In genomic region chr5:16855475-16855874, GRCh38 we compare ENCODE assay signal across 12 cellular contexts.
DNase-seq lines count a peak whose midpoint lies in the region; ATAC-seq, FAIRE-seq and TF ChIP-seq lines count a peak whose summit lies in the region.
"Had no signal": no experiment of that assay in that cellular context is flagged by ENCODE, and none has a peak within 500 bp of the region (broad histone marks: within the 10 kb centered on the region; RNA-seq: fewer than 3 reads in every experiment).

No MANE protein-coding gene starts in this region.

- H3K27ac ChIP-seq in AG04450 (ENCODE audit: low read depth, low read length) (peak overlapping the region; percentile 1), WERI-Rb-1 (peak overlapping the region; percentile 80)
- H3K27ac ChIP-seq: ascending aorta, hepatocyte had no signal

- H3K36me3 ChIP-seq in WERI-Rb-1: no peaks in the 10 kb centered on the region; the same call in 1 of the 2 replicates
- H3K36me3 ChIP-seq: ascending aorta had no signal

- H3K9me3 ChIP-seq in AG04450 (ENCODE audit: control insufficient read depth, insufficient read depth, low read length) (peaks cover 6% of the 10 kb centered on the region; the same call in 1 of the 2 replicates), WERI-Rb-1 (ENCODE audit: severe bottlenecking) (peaks cover 5% of the 10 kb centered on the region)

- POLR2A ChIA-PET in AG04450 (lab: Yijun Ruan, JAX): interaction anchor here (0.6 to 1.1 kb wide), 3 partner anchors 31 to 322 kb away, joined by 3 to 6 read pairs (median 4); no protein-coding TSS in a partner anchor

- TF ChIP-seq CTCF in AG04450 (IDR thresholded peaks at IDR 0.05; ENCODE audit: low read depth, low read length): no peak
- TF ChIP-seq CTCF in WERI-Rb-1 (IDR thresholded peaks at IDR 0.05; ENCODE audit: low read depth, low read length): no peak

- ATAC-seq in left ventricle myocardium superior: peak; percentile 73
- no peak for ATAC-seq in HG03439 (IDR thresholded peaks at IDR 0.05; ENCODE audit: unreplicated experiment)
- ATAC-seq in GM21529 (IDR thresholded peaks at IDR 0.05; ENCODE audit: unreplicated experiment): no peak
- ATAC-seq: GM12878 had no signal

- DNase-seq in AG04450 (ENCODE audit: low read depth, low spot score) (no peak), LHCN-M2 (ENCODE audit: low read depth) (peak; percentile 32), WERI-Rb-1 (peak; percentile 83), left ventricle myocardium superior (no peak), NAMALWA (ENCODE audit: low spot score) (no peak), HTR-8/SVneo (ENCODE audit: insufficient read length, low spot score) (no peak)
- DNase-seq: MG63 had no signal

- intact Hi-C loops in left ventricle myocardium superior (cut with micrococcal nuclease): no loop called here

- CTCF ChIA-PET in AG04450 (lab: Charles Lee): interaction anchor here (1.4 to 2.2 kb wide), 3 partner anchors 64 to 361 kb away, joined by 3 to 6 read pairs (median 5); no protein-coding TSS in a partner anchor

- no peak overlapping the region for H3K4me3 ChIP-seq in AG04450 (ENCODE audit: low read depth, low read length)
- H3K4me3 ChIP-seq in WERI-Rb-1 (ENCODE audit: low read depth, low read length): peak overlapping the region; percentile 17
- H3K4me3 ChIP-seq: ascending aorta, GM12878, hepatocyte, MG63 had no signal

- no peaks in the 10 kb centered on the region for H3K27me3 ChIP-seq in AG04450 (ENCODE audit: control insufficient read depth, insufficient read depth, low read length)
- no peaks in the 10 kb centered on the region for H3K27me3 ChIP-seq in WERI-Rb-1 (ENCODE audit: insufficient read depth, low read depth, severe bottlenecking)
- H3K27me3 ChIP-seq: ascending aorta, hepatocyte, MG63 had no signal

- FAIRE-seq in HTR-8/SVneo (lab: Jason Lieb, UNC): no peak
- FAIRE-seq: GM12878 had no signal

Comparison
In these comparisons a context has a peak if more than half of its experiments do, and no peak if none do; other contexts are left out.
1. DNase-seq: peak in LHCN-M2 (single experiment) and WERI-Rb-1 (single experiment); none in AG04450 (single experiment), left ventricle myocardium superior (single experiment), NAMALWA (single experiment) and HTR-8/SVneo (single experiment).